ENCODE assay signal across 17 cellular contexts in genomic region chr11:1938343-1939005, GRCh38. TPM values are rescaled to one million over a fixed set of nuclear protein-coding genes. Genes with fewer than 3 reads are reported as not detected.
A peak's percentile ranks its signal among the peaks of the same experiment; 100 is the strongest.
DNase-seq lines count a peak whose midpoint lies in the region; FAIRE-seq lines count a peak whose summit lies in the region.
"Had no signal": no experiment of that assay in that cellular context is flagged by ENCODE, and none has a peak within 500 bp of the region (broad histone marks: within the 10 kb centered on the region; RNA-seq: fewer than 3 reads in every experiment).

No MANE protein-coding gene starts in this region.

- no peaks in the 10 kb centered on the region for H4K20me1 ChIP-seq in BLaER1

- no peaks in the 10 kb centered on the region for H3K9me3 ChIP-seq in BLaER1
- H3K9me3 ChIP-seq: SJCRH30 had no signal

- DNase-seq in H7 (peak; percentile 60), iPS-NIHi7 (ENCODE audit: extremely low spot score) (peak; percentile 8), posterior cingulate gyrus (peak in 6 of 10 donors; percentile 3 to 82 (median 37)), RCC 7860 (ENCODE audit: low spot score) (no peak), NCI-H1436 (lab: John Stamatoyannopoulos, UW) (no peak), DMS53 (lab: John Stamatoyannopoulos, UW) (no peak)
- DNase-seq: activated CD4-positive, alpha-beta T cell treated with anti-CD3 and anti-CD28 coated beads, Interleukin-2, amount 50 U/mL, for 48 hours; GOT3; naive B cell; NCI-H146; NCI-H446; retina had no signal

- intact Hi-C loops in posterior cingulate gyrus (cut with DNase I) = loop anchor here (1.0 kb wide), 1 partner anchor 27 kb away; no protein-coding TSS in a partner anchor

- H3K27ac ChIP-seq in BLaER1 = no peak overlapping the region
- H3K27ac ChIP-seq: SJCRH30 had no signal

- H3K4me2 ChIP-seq in BLaER1 = 0 out of 2 replicates have a peak overlapping the region, but pooled peaks have one; percentile 2

- no peak overlapping the region for H3K9ac ChIP-seq in BLaER1

- H3K36me3 ChIP-seq in BLaER1 (no peaks in the 10 kb centered on the region), H7 (replicated peaks; ENCODE audit: control insufficient read depth, insufficient read depth, low read length) (no peaks in the 10 kb centered on the region)
- H3K36me3 ChIP-seq: SJCRH30 had no signal

- no peak for FAIRE-seq in RCC 7860 (lab: Jason Lieb, UNC)

- peaks cover 45% of the 10 kb centered on the region for H3K4me1 ChIP-seq in BLaER1

- H3K27me3 ChIP-seq in BLaER1 (no peaks in the 10 kb centered on the region), H7 (ENCODE audit: control insufficient read depth, insufficient read depth, low read length) (no peaks in the 10 kb centered on the region)

- H3K4me3 ChIP-seq in BLaER1 = no peak overlapping the region
- H3K4me3 ChIP-seq in H7 (ENCODE audit: insufficient read depth, low read depth, low read length) = no peak overlapping the region
- H3K4me3 ChIP-seq: SJCRH30 had no signal

RNA-seq across cellular contexts. Expression of gene MRPL23, which starts 8.7 kb away (rescaled TPM):
- 75.9 and 91.1 TPM in 2 replicates for total RNA-seq in H7 (2014; rRNA removed; shearing (Covaris generic))

RNA-seq across cellular contexts. Expression of gene TNNT3, which starts 19.0 kb away (rescaled TPM):
- not detected in 2 replicates for total RNA-seq in H7 (2014; rRNA removed; shearing (Covaris generic))
- total RNA-seq: temporal lobe had no signal

RNA-seq across cellular contexts. Expression of gene PRR33, which starts 46.8 kb away (rescaled TPM):
- total RNA-seq in H7 (2014; rRNA removed; shearing (Covaris generic)) = not detected in 2 replicates
- total RNA-seq: cerebellum, liver, temporal lobe had no signal

RNA-seq across cellular contexts. Expression of gene H19, which starts 59.2 kb away (rescaled TPM):
- 0.62 and 1.2 TPM in 2 replicates for total RNA-seq in H7 (2014; rRNA removed; shearing (Covaris generic))

Comparison
In these comparisons a context has a peak if more than half of its experiments do, and no peak if none do; other contexts are left out.
1. DNase-seq: peak in H7 (single experiment), iPS-NIHi7 (single experiment) and posterior cingulate gyrus (6 of 10); none in RCC 7860 (single experiment), NCI-H1436 (single experiment) and DMS53 (single experiment).